18 cellular contexts compared by ENCODE assay signal in the genomic region with DNA sequence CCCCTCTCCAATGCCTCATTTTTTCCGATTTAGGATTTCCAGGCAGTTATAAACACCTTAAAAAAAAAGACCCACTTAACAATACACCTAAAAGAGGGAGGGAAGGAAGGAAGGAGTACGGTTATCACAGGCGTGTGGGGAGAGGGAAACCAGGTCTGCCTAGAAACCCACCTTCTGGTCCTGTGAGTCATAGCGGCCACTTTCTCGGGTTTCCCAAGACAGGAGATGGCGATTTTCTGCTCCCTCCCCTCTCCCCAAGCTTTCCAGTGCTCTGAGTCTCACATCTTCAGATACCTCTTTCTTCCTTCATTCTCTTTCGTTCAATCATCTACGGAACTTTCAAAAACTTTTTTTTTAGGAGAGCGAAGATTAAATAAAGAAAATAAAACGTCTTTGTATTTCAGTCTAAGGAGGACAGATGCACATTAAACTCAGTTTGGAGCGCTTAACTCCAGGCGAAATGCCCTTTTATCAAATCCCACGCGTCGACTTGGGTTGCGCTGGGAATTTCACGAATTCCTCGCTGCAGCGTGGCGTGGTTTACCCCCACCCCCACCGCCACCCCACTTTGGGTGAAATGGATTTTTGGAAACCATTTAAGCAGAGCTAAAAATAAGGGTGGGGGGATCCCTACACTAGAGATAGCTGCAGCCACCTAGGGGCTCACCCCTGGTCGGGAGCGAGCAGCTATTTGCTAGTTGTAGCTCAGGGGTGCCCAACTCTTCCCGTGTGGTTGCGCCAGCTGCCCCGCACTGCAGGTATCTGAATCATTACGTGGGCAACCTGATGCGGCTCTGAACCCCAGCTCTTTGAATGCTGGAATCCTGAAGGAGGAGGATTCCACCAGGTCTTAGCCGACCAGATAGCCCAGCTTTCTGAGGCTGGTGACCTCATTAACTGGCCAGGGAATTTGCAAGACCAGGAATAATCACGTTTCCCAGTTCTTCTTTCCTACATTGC. TPM values are rescaled to one million over a fixed set of nuclear protein-coding genes. Genes with fewer than 3 reads are reported as not detected.
A peak's percentile ranks its signal among the peaks of the same experiment; 100 is the strongest.
DNase-seq lines count a peak whose midpoint lies in the region; ATAC-seq and TF ChIP-seq lines count a peak whose summit lies in the region.
"Had no signal": no experiment of that assay in that cellular context is flagged by ENCODE, and none has a peak within 500 bp of the region (broad histone marks: within the 10 kb centered on the region; RNA-seq: fewer than 3 reads in every experiment).

No MANE protein-coding gene starts in this region.

- DNase-seq in H7 (peak; percentile 86), iPS DF 6.9 (ENCODE audit: low read depth, low spot score) (peak; percentile 79), osteoblast (ENCODE audit: insufficient read length, low spot score, missing footprints) (no peak)
- no peak for DNase-seq in activated CD8-positive, alpha-beta T cell treated with anti-CD3 and anti-CD28 coated beads, Interleukin-2, amount 10 ng/mL, durations not matched to agents 7 days and 5 days
- no peak for DNase-seq in stimulated activated effector memory CD8-positive, alpha-beta T cell treated with anti-CD3 and anti-CD28 coated beads, Interleukin-12 subunit alpha, Interleukin-12 subunit beta, amount 100 ng/mL, for 72 hours (ENCODE audit: low spot score in 2 of 2)
- DNase-seq in effector memory CD4-positive, alpha-beta T cell, result no peak
- DNase-seq: activated CD4-positive, CD25-positive, alpha-beta regulatory T cell; adrenal gland; heart right ventricle; Kasumi-1; left lung; NCI-H748 treated with DMSO at 0.1 percent for 48 hours; ovary; PC-3; SJCRH30; stimulated activated CD4-positive, alpha-beta T cell treated with anti-CD3 and anti-CD28 coated beads, Interleukin-4, amount 100 ng/mL, for 1 hour had no signal

- peak overlapping the region; percentile 34 for H3K27ac Mint-ChIP-seq in activated CD8-positive, alpha-beta T cell treated with anti-CD3 and anti-CD28 coated beads, Interleukin-2, amount 10 ng/mL, durations not matched to agents 7 days and 5 days
- H3K27ac Mint-ChIP-seq in stimulated activated effector memory CD8-positive, alpha-beta T cell treated with anti-CD3 and anti-CD28 coated beads, Interleukin-12 subunit alpha, Interleukin-12 subunit beta, amount 100 ng/mL, for 72 hours, result no peak overlapping the region
- H3K27ac Mint-ChIP-seq: T-helper 2 cell treated with Interferon-gamma antibody and Interleukin-4, amounts not matched to agents 5 μg/mL and 100 μg/mL, for 36 hours had no signal

- peaks cover 24% of the 10 kb centered on the region for H3K79me2 ChIP-seq in osteoblast (ENCODE audit: insufficient read depth, low read length)

- H3K4me1 Mint-ChIP-seq in activated CD8-positive, alpha-beta T cell treated with anti-CD3 and anti-CD28 coated beads, Interleukin-2, amount 10 ng/mL, durations not matched to agents 7 days and 5 days (ENCODE audit: low read depth), result peaks cover 32% of the 10 kb centered on the region
- peaks cover 52% of the 10 kb centered on the region for H3K4me1 Mint-ChIP-seq in stimulated activated effector memory CD8-positive, alpha-beta T cell treated with anti-CD3 and anti-CD28 coated beads, Interleukin-12 subunit alpha, Interleukin-12 subunit beta, amount 100 ng/mL, for 72 hours

- peaks cover 5% of the 10 kb centered on the region for H3K36me3 Mint-ChIP-seq in activated CD8-positive, alpha-beta T cell treated with anti-CD3 and anti-CD28 coated beads, Interleukin-2, amount 10 ng/mL, durations not matched to agents 7 days and 5 days (ENCODE audit: low read depth)
- peaks cover 6% of the 10 kb centered on the region for H3K36me3 Mint-ChIP-seq in stimulated activated effector memory CD8-positive, alpha-beta T cell treated with anti-CD3 and anti-CD28 coated beads, Interleukin-12 subunit alpha, Interleukin-12 subunit beta, amount 100 ng/mL, for 72 hours

- H3K4me1 ChIP-seq in iPS DF 6.9 (ENCODE audit: control insufficient read depth, insufficient read depth, low read length) (peaks cover 7% of the 10 kb centered on the region), osteoblast (ENCODE audit: insufficient read depth, low read length) (peaks cover 12% of the 10 kb centered on the region)
- H3K4me1 ChIP-seq in effector memory CD4-positive, alpha-beta T cell (ENCODE audit: control insufficient read depth, insufficient read depth, low read length, poor library complexity, severe bottlenecking), result peaks cover 47% of the 10 kb centered on the region

- no peak for ATAC-seq in activated CD8-positive, alpha-beta T cell treated with anti-CD3 and anti-CD28 coated beads, Interleukin-2, amount 10 ng/mL, durations not matched to agents 7 days and 5 days
- ATAC-seq in stimulated activated effector memory CD8-positive, alpha-beta T cell treated with anti-CD3 and anti-CD28 coated beads, Interleukin-12 subunit alpha, Interleukin-12 subunit beta, amount 100 ng/mL, for 72 hours, result no peak
- ATAC-seq in HG03457 (IDR thresholded peaks at IDR 0.05; ENCODE audit: unreplicated experiment), result no peak
- ATAC-seq: heart right ventricle, left lung, PC-3 had no signal

- H3K9me3 ChIP-seq in iPS DF 6.9 (ENCODE audit: control insufficient read depth, insufficient read depth, low read length) (no peaks in the 10 kb centered on the region), osteoblast (ENCODE audit: low read depth, low read length) (no peaks in the 10 kb centered on the region)
- H3K9me3 ChIP-seq in effector memory CD4-positive, alpha-beta T cell (ENCODE audit: control insufficient read depth, low read length), result no peaks in the 10 kb centered on the region
- H3K9me3 ChIP-seq: adrenal gland, heart right ventricle, left lung, ovary had no signal

- TF ChIP-seq CTCF in osteoblast (IDR thresholded peaks at IDR 0.05; ENCODE audit: extremely low read depth, low read depth, low read length), result no peak

- peak overlapping the region; percentile 62 for H3K4me2 ChIP-seq in osteoblast (ENCODE audit: insufficient read depth, low read length)

- CTCF ChIA-PET in activated CD8-positive, alpha-beta T cell treated with anti-CD3 and anti-CD28 coated beads, Interleukin-2, amount 10 ng/mL, durations not matched to agents 7 days and 5 days (lab: Charles Lee), result interaction anchor here (1.2 to 2.1 kb wide), 2 partner anchors 17 to 301 kb away, joined by 3 to 7 read pairs; no protein-coding TSS in a partner anchor

- H3K27me3 ChIP-seq in H7 (ENCODE audit: control insufficient read depth, insufficient read depth, low read length), result peaks cover 63% of the 10 kb centered on the region
- H3K27me3 ChIP-seq in iPS DF 6.9 (ENCODE audit: control insufficient read depth, insufficient read depth, low read length), result peaks cover 44% of the 10 kb centered on the region
- H3K27me3 ChIP-seq in osteoblast (ENCODE audit: insufficient read depth, low read length), result no peaks in the 10 kb centered on the region
- H3K27me3 ChIP-seq in effector memory CD4-positive, alpha-beta T cell (replicated peaks; ENCODE audit: control insufficient read depth, insufficient read depth, low read length, poor library complexity, severe bottlenecking), result peaks cover 56% of the 10 kb centered on the region
- H3K27me3 ChIP-seq: ovary, SJCRH30 had no signal

- H4K20me1 ChIP-seq in osteoblast (ENCODE audit: insufficient read depth, low read length), result peaks cover 31% of the 10 kb centered on the region

- peak overlapping the region; percentile 25 for H3K4me3 ChIP-seq in H7 (ENCODE audit: insufficient read depth, low read depth, low read length)
- H3K4me3 ChIP-seq in iPS DF 6.9 (ENCODE audit: low read length), result peak overlapping the region; percentile 23; the same call in 1 of the 2 replicates
- no peak overlapping the region for H3K4me3 ChIP-seq in osteoblast (ENCODE audit: insufficient read depth, low read length)
- H3K4me3 ChIP-seq in effector memory CD4-positive, alpha-beta T cell (ENCODE audit: insufficient read depth, low read depth, low read length, poor library complexity, severe bottlenecking), result no peak overlapping the region
- H3K4me3 ChIP-seq: adrenal gland, heart right ventricle, left lung, ovary, SJCRH30 had no signal

- H2AFZ ChIP-seq in osteoblast (ENCODE audit: low read length), result no peak overlapping the region

- H3K27ac ChIP-seq in iPS DF 6.9 (ENCODE audit: low read length), result no peak overlapping the region
- no peak overlapping the region for H3K27ac ChIP-seq in osteoblast (ENCODE audit: low read depth, low read length)
- no peak overlapping the region for H3K27ac ChIP-seq in effector memory CD4-positive, alpha-beta T cell (ENCODE audit: insufficient read depth, low read length, poor library complexity, severe bottlenecking)
- H3K27ac ChIP-seq: adrenal gland, heart right ventricle, left lung, ovary, SJCRH30 had no signal

- POLR2A ChIA-PET in activated CD8-positive, alpha-beta T cell treated with anti-CD3 and anti-CD28 coated beads, Interleukin-2, amount 10 ng/mL, durations not matched to agents 7 days and 5 days (lab: Charles Lee), result no interaction called here

- no peak overlapping the region for H3K4me3 Mint-ChIP-seq in activated CD8-positive, alpha-beta T cell treated with anti-CD3 and anti-CD28 coated beads, Interleukin-2, amount 10 ng/mL, durations not matched to agents 7 days and 5 days
- no peak overlapping the region for H3K4me3 Mint-ChIP-seq in stimulated activated effector memory CD8-positive, alpha-beta T cell treated with anti-CD3 and anti-CD28 coated beads, Interleukin-12 subunit alpha, Interleukin-12 subunit beta, amount 100 ng/mL, for 72 hours
- H3K4me3 Mint-ChIP-seq: T-helper 2 cell treated with Interferon-gamma antibody and Interleukin-4, amounts not matched to agents 5 μg/mL and 100 μg/mL, for 36 hours had no signal

- H3K9me3 Mint-ChIP-seq in activated CD8-positive, alpha-beta T cell treated with anti-CD3 and anti-CD28 coated beads, Interleukin-2, amount 10 ng/mL, durations not matched to agents 7 days and 5 days (ENCODE audit: insufficient read depth), result no peaks in the 10 kb centered on the region
- H3K9me3 Mint-ChIP-seq in stimulated activated effector memory CD8-positive, alpha-beta T cell treated with anti-CD3 and anti-CD28 coated beads, Interleukin-12 subunit alpha, Interleukin-12 subunit beta, amount 100 ng/mL, for 72 hours, result no peaks in the 10 kb centered on the region
- H3K9me3 Mint-ChIP-seq: T-helper 2 cell treated with Interferon-gamma antibody and Interleukin-4, amounts not matched to agents 5 μg/mL and 100 μg/mL, for 36 hours had no signal

- H3K36me3 ChIP-seq in H7 (replicated peaks; ENCODE audit: control insufficient read depth, insufficient read depth, low read length), result no peaks in the 10 kb centered on the region
- H3K36me3 ChIP-seq in iPS DF 6.9 (ENCODE audit: control insufficient read depth, insufficient read depth, low read length), result no peaks in the 10 kb centered on the region
- no peaks in the 10 kb centered on the region for H3K36me3 ChIP-seq in osteoblast (ENCODE audit: insufficient read depth, low read length)
- no peaks in the 10 kb centered on the region for H3K36me3 ChIP-seq in effector memory CD4-positive, alpha-beta T cell (ENCODE audit: control insufficient read depth, insufficient read depth, low read length)
- H3K36me3 ChIP-seq: adrenal gland, heart right ventricle, left lung, ovary had no signal

- no CpG with 5 or more reads among the region's 30 CpGs for WGBS in iPS DF 6.9 (ENCODE audit: insufficient coverage, insufficient read length)

- H3K27me3 Mint-ChIP-seq in activated CD8-positive, alpha-beta T cell treated with anti-CD3 and anti-CD28 coated beads, Interleukin-2, amount 10 ng/mL, durations not matched to agents 7 days and 5 days (ENCODE audit: low read depth), result peaks cover 82% of the 10 kb centered on the region

RNA-seq across cellular contexts. Expression of a gene that starts 6.4 kb away (rescaled TPM):
- total RNA-seq in H7 (2014; rRNA removed; shearing (Covaris generic)), result 2.0 and 2.7 TPM in 2 replicates
- under 1 TPM; 0.57 to 0.82 TPM for total RNA-seq in activated CD8-positive, alpha-beta T cell treated with anti-CD3 and anti-CD28 coated beads, Interleukin-2, amount 10 ng/mL, durations not matched to agents 7 days and 5 days
- 7.6 and 9.4 TPM in 2 replicates for total RNA-seq in osteoblast

Comparison
In these comparisons a context has a peak if more than half of its experiments do, and no peak if none do; other contexts are left out.
1. DNase-seq: peak in H7 (single experiment) and iPS DF 6.9 (single experiment); none in activated CD8-positive, alpha-beta T cell treated with anti-CD3 and anti-CD28 coated beads, Interleukin-2, amount 10 ng/mL, durations not matched to agents 7 days and 5 days (single experiment), osteoblast (single experiment), stimulated activated effector memory CD8-positive, alpha-beta T cell treated with anti-CD3 and anti-CD28 coated beads, Interleukin-12 subunit alpha, Interleukin-12 subunit beta, amount 100 ng/mL, for 72 hours (0 of 2) and effector memory CD4-positive, alpha-beta T cell (0 of 3).
2. H3K4me3 ChIP-seq: peak in H7 (single experiment) and iPS DF 6.9 (single experiment); none in osteoblast (single experiment) and effector memory CD4-positive, alpha-beta T cell (single experiment).